11 cellular contexts compared by ENCODE assay signal in genomic region chr9:84266087-84266561, GRCh38.
DNase-seq lines count a peak whose midpoint lies in the region; ATAC-seq and TF ChIP-seq lines count a peak whose summit lies in the region.
"Had no signal": no experiment of that assay in that cellular context is flagged by ENCODE, and none has a peak within 500 bp of the region (broad histone marks: within the 10 kb centered on the region; RNA-seq: fewer than 3 reads in every experiment).

No MANE protein-coding gene starts in this region.

- DNase-seq in GM12865 (ENCODE audit: low read depth) (peak; percentile 41), SW480 (ENCODE audit: low spot score) (peak; percentile 14), kidney glomerular epithelial cell (lab: John Stamatoyannopoulos, UW) (peak; percentile 22), COLO829 (ENCODE audit: low spot score) (no peak), uterus (no peak), ureter (ENCODE audit: low spot score) (no peak), ACHN (no peak)
- DNase-seq: activated B cell treated with CpG ODN at 0.5 μM for 24 hours, NCI-H446 treated with DMSO at 0.1 percent for 48 hours had no signal

- no peak overlapping the region for H3K27ac ChIP-seq in uterus
- H3K27ac ChIP-seq: cardiac muscle cell had no signal

- ATAC-seq in HG02852 (IDR thresholded peaks at IDR 0.05; ENCODE audit: unreplicated experiment) = peak; percentile 43

- no peaks in the 10 kb centered on the region for H3K4me1 ChIP-seq in uterus

- TF ChIP-seq CTCF in GM12865 (IDR thresholded peaks at IDR 0.05; ENCODE audit: insufficient read depth, low read depth, low read length, missing control alignments) (no peak), uterus (IDR thresholded peaks at IDR 0.05) (no peak)

- intact Hi-C loops in uterus (cut with DNase I; ENCODE audit: low total_unique reads) = no loop called here

- no peaks in the 10 kb centered on the region for H3K9me3 ChIP-seq in uterus

- in situ Hi-C loops in ACHN (cut with HindIII; ENCODE audit: low pct_ligation_motif_present, low pct_unique_long_range_greater_than_20kb, low sequenced_read_pairs) = loop anchor here (25.0 kb wide), 1 partner anchor 329 kb away; no protein-coding TSS in a partner anchor

- H3K27me3 ChIP-seq in uterus = no peaks in the 10 kb centered on the region
- H3K27me3 ChIP-seq: cardiac muscle cell had no signal

- H3K36me3 ChIP-seq in uterus = no peaks in the 10 kb centered on the region
- H3K36me3 ChIP-seq: cardiac muscle cell had no signal

- H3K4me3 ChIP-seq in GM12865 (ENCODE audit: low read depth, low read length) (no peak overlapping the region; the same call in 1 of the 2 replicates), uterus (no peak overlapping the region)
- H3K4me3 ChIP-seq: cardiac muscle cell had no signal

- TF ChIP-seq POLR2A in uterus (IDR thresholded peaks at IDR 0.05) = no peak

Comparison
In these comparisons a context has a peak if more than half of its experiments do, and no peak if none do; other contexts are left out.
1. DNase-seq: peak in GM12865 (single experiment), SW480 (single experiment) and kidney glomerular epithelial cell (single experiment); none in COLO829 (single experiment), uterus (0 of 2), ureter (single experiment) and ACHN (single experiment).